In genomic region chr17:63955232-63955631, GRCh38 we compare ENCODE assay signal across 24 cellular contexts. TPM values are rescaled to one million over a fixed set of nuclear protein-coding genes. Genes with fewer than 3 reads are reported as not detected.
A peak's percentile ranks its signal among the peaks of the same experiment; 100 is the strongest.
DNase-seq lines count a peak whose midpoint lies in the region; ATAC-seq and TF ChIP-seq lines count a peak whose summit lies in the region.
"Had no signal": no experiment of that assay in that cellular context is flagged by ENCODE, and none has a peak within 500 bp of the region (broad histone marks: within the 10 kb centered on the region; RNA-seq: fewer than 3 reads in every experiment).

No MANE protein-coding gene starts in this region.

- H3K27me3 ChIP-seq in BLaER1 (no peaks in the 10 kb centered on the region), DOHH2 (ENCODE audit: control insufficient read depth, low read length) (peaks cover 3% of the 10 kb centered on the region; the same call in 1 of the 2 replicates), gastrocnemius medialis (no peaks in the 10 kb centered on the region)
- H3K27me3 ChIP-seq: breast epithelium, heart left ventricle, transverse colon had no signal

- TF ChIP-seq CTCF in DOHH2 (IDR thresholded peaks at IDR 0.05; ENCODE audit: low read depth, low read length, poor library complexity, severe bottlenecking) (no peak), OCI-LY7 (conservative IDR thresholded peaks at IDR 0.05; ENCODE audit: low read length) (no peak), gastrocnemius medialis (IDR thresholded peaks at IDR 0.05 in 4 of 5, conservative IDR thresholded peaks at IDR 0.05 in 1 of 5) (peak in 4 of 5 experiments; percentile 12 to 47 (median 34))

- CTCF ChIA-PET in OCI-LY7 (lab: Charles Lee; ENCODE audit: unreplicated experiment) = interaction anchor here (0.7 to 2.2 kb wide), 4 partner anchors 9 to 58 kb away, joined by 3 to 17 read pairs (median 6); partner anchors contain the start of gene GH1

- DNase-seq in OCI-LY7 (ENCODE audit: low spot score) = peak; percentile 45
- peak in 1 of 2 donors; percentile 69 for DNase-seq in gastrocnemius medialis
- DNase-seq in stimulated activated CD4-positive, alpha-beta T cell treated with anti-CD3 and anti-CD28 coated beads, Interleukin-4, amount 100 ng/mL, for 1 hour = no peak
- DNase-seq in activated CD8-positive, alpha-beta memory T cell treated with anti-CD3 and anti-CD28 coated beads for 24 hours = no peak
- no peak for DNase-seq in NCI-H526 treated with DMSO at 0.1 percent for 48 hours (lab: John Stamatoyannopoulos, UW)
- DNase-seq: effector CD4-positive, alpha-beta T cell; heart left ventricle; kidney; NCI-H1436 treated with DMSO at 0.1 percent for 48 hours; NCI-H2107; SHP77 treated with DMSO at 0.1 percent for 48 hours had no signal

- in situ Hi-C loops in gastrocnemius medialis (cut with MboI; ENCODE audit: low sequenced_read_pairs in 4 of 4) = no loop called here

- peak overlapping the region; percentile 91 for H3K4me2 ChIP-seq in BLaER1
- 0 out of 2 replicates have a peak overlapping the region, but pooled peaks have one; percentile 74 for H3K4me2 ChIP-seq in DOHH2 (ENCODE audit: low read length)
- peak overlapping the region; percentile 80 for H3K4me2 ChIP-seq in OCI-LY7 (ENCODE audit: low read length)

- no peak overlapping the region for H3K4me3 ChIP-seq in BLaER1
- H3K4me3 ChIP-seq in DOHH2 (ENCODE audit: low read length) = no peak overlapping the region
- peak overlapping the region; percentile 5 for H3K4me3 ChIP-seq in OCI-LY7 (ENCODE audit: low read depth, low read length, poor library complexity, severe bottlenecking)
- H3K4me3 ChIP-seq in gastrocnemius medialis = no peak overlapping the region
- H3K4me3 ChIP-seq: breast epithelium, HAP-1, heart left ventricle, skin epidermis, transverse colon had no signal

- POLR2A ChIA-PET in OCI-LY7 (lab: Charles Lee) = interaction anchor here (1.2 to 1.7 kb wide), 4 partner anchors 9 to 35 kb away, joined by 4 to 10 read pairs (median 6); partner anchors contain the start of gene CD79B

- H3K36me3 ChIP-seq in BLaER1 = no peaks in the 10 kb centered on the region
- H3K36me3 ChIP-seq in DOHH2 (ENCODE audit: control insufficient read depth, low read length) = no peaks in the 10 kb centered on the region
- H3K36me3 ChIP-seq in OCI-LY7 (ENCODE audit: insufficient read depth, low read length) = no peaks in the 10 kb centered on the region
- peaks cover 0 to 13% of the 10 kb centered on the region in 2 donors for H3K36me3 ChIP-seq in gastrocnemius medialis
- H3K36me3 ChIP-seq: breast epithelium, HAP-1, heart left ventricle, transverse colon had no signal

- H3K9me3 ChIP-seq in BLaER1 (no peaks in the 10 kb centered on the region), DOHH2 (ENCODE audit: control insufficient read depth, insufficient read depth, low read length) (no peaks in the 10 kb centered on the region), OCI-LY7 (ENCODE audit: low read length) (no peaks in the 10 kb centered on the region), gastrocnemius medialis (no peaks in the 10 kb centered on the region)
- H3K9me3 ChIP-seq: breast epithelium, HAP-1, heart left ventricle, transverse colon had no signal

- H3K27ac ChIP-seq in BLaER1 (peak overlapping the region; percentile 84; the same call in 1 of the 2 replicates), DOHH2 (ENCODE audit: low read depth, low read length) (no peak overlapping the region), OCI-LY7 (ENCODE audit: low read depth, low read length, poor library complexity, severe bottlenecking) (peak overlapping the region; percentile 89), gastrocnemius medialis (peak overlapping the region; percentile 96 to 100 (median 99))
- H3K27ac ChIP-seq: breast epithelium, heart left ventricle, skin epidermis, transverse colon had no signal

- H3K9me2 ChIP-seq in DOHH2 (replicated peaks; ENCODE audit: control insufficient read depth, low read length) (no peaks in the 10 kb centered on the region), OCI-LY7 (ENCODE audit: insufficient read depth, low read length) (no peaks in the 10 kb centered on the region)

- peaks cover 5% of the 10 kb centered on the region; the same call in 1 of the 2 replicates for H3F3A ChIP-seq in DOHH2 (ENCODE audit: control insufficient read depth, insufficient read depth)

- intact Hi-C loops in OCI-LY7 (cut with micrococcal nuclease; ENCODE audit: unreplicated experiment) = loop anchor here (2.0 kb wide), 2 partner anchors 36 to 178 kb away; no protein-coding TSS in a partner anchor
- intact Hi-C loops in gastrocnemius medialis (cut with DNase I; ENCODE audit: low total_unique reads) = no loop called here

- no TSS peak for BruUV-seq in OCI-LY7 (replicated peaks; lab: Mats Ljungman, UMichigan)

- no peak for ATAC-seq in gastrocnemius medialis

- TF ChIP-seq POLR2A in gastrocnemius medialis (IDR thresholded peaks at IDR 0.05) = no peak

- no peaks in the 10 kb centered on the region for H4K20me1 ChIP-seq in BLaER1
- H4K20me1 ChIP-seq in DOHH2 (ENCODE audit: control insufficient read depth, insufficient read depth, low read depth, low read length) = no peaks in the 10 kb centered on the region
- no peaks in the 10 kb centered on the region for H4K20me1 ChIP-seq in OCI-LY7 (ENCODE audit: insufficient read depth, low read length)

- no peaks in the 10 kb centered on the region for H3K79me2 ChIP-seq in DOHH2 (ENCODE audit: control insufficient read depth, low read length)
- no peaks in the 10 kb centered on the region for H3K79me2 ChIP-seq in OCI-LY7 (ENCODE audit: insufficient read depth, low read depth, low read length)

- peak overlapping the region; percentile 73; the same call in 1 of the 2 replicates for H3K9ac ChIP-seq in BLaER1

- peaks cover 71% of the 10 kb centered on the region for H3K4me1 ChIP-seq in BLaER1
- H3K4me1 ChIP-seq in DOHH2 (ENCODE audit: control insufficient read depth, low read length) = peaks cover 19% of the 10 kb centered on the region
- peaks cover 42% of the 10 kb centered on the region for H3K4me1 ChIP-seq in OCI-LY7 (ENCODE audit: insufficient read depth, low read length, poor library complexity, severe bottlenecking)
- H3K4me1 ChIP-seq in gastrocnemius medialis = peaks cover 62 to 81% of the 10 kb centered on the region in 2 donors
- H3K4me1 ChIP-seq: breast epithelium, HAP-1, transverse colon had no signal

- peak overlapping the region; percentile 64; the same call in 1 of the 2 replicates for H2AFZ ChIP-seq in OCI-LY7 (ENCODE audit: low read length)

RNA-seq across cellular contexts. Expression of gene SCN4A, which starts 17.5 kb away (rescaled TPM):
- 3.0 and 6.4 TPM in 2 replicates for total RNA-seq in OCI-LY7 (2014; rRNA removed; shearing (Covaris generic))
- total RNA-seq in OCI-LY7 (2022) (9.0 and 11.9 TPM in 2 replicates), gastrocnemius medialis (100 to 1,000 TPM in 1 of 4 donors, 10 to 100 TPM in 3; 45.3 to 107 (median 69.1) TPM)
- total RNA-seq: epithelial cell of proximal tubule, osteoblast had no signal

RNA-seq across cellular contexts. Expression of gene CD79B, which starts 23.1 kb away (rescaled TPM):
- total RNA-seq in OCI-LY7 (2014; rRNA removed; shearing (Covaris generic)) = 743 and 751 TPM in 2 replicates
- total RNA-seq in OCI-LY7 (2022) = 457 and 479 TPM in 2 replicates
- total RNA-seq in gastrocnemius medialis = 1 to 10 TPM; 2.2 to 5.1 (median 3.3) TPM
- total RNA-seq: epithelial cell of proximal tubule, NCI-H460 had no signal

RNA-seq across cellular contexts. Expression of gene GH1, which starts 36.6 kb away (rescaled TPM):
- total RNA-seq in OCI-LY7 (2014; rRNA removed; shearing (Covaris generic)) = 0.21 and 4.3 TPM in 2 replicates
- total RNA-seq in OCI-LY7 (2022) (0.96 TPM in 1 of 2 replicates, not detected in the other), gastrocnemius medialis (not detected)
- total RNA-seq: activated CD8-positive, alpha-beta memory T cell treated with anti-CD3 and anti-CD28 coated beads, Interleukin-2, amount 10 ng/mL, durations not matched to agents 7 days and 5 days; activated naive CD4-positive, alpha-beta T cell treated with anti-CD3 and anti-CD28 coated beads for 36 hours; breast epithelium; epithelial cell of proximal tubule; heart left ventricle; kidney; lower leg skin; natural killer cell treated with Interleukin-12 subunit alpha and Interleukin-12 subunit beta and Interleukin-15 and Interleukin-18, amount 100 ng/mL, for 72 hours; NCI-H460; osteoblast; transverse colon had no signal

RNA-seq across cellular contexts. Expression of gene PRR29, which starts 42.9 kb away (rescaled TPM):
- 0.16 TPM in 1 of 2 replicates, not detected in the other for total RNA-seq in OCI-LY7 (2014; rRNA removed; shearing (Covaris generic))
- 0.29 TPM in 1 of 2 replicates, not detected in the other for total RNA-seq in OCI-LY7 (2022)
- under 1 TPM in 1 of 4 donors, not detected in 3; 0.13 TPM for total RNA-seq in gastrocnemius medialis
- total RNA-seq: NCI-H460, transverse colon had no signal

RNA-seq across cellular contexts. Expression of gene CSHL1, which starts 44.2 kb away (rescaled TPM):
- not detected in 2 replicates for total RNA-seq in OCI-LY7 (2014; rRNA removed; shearing (Covaris generic))
- total RNA-seq in OCI-LY7 (2022) = not detected in 2 replicates
- total RNA-seq in gastrocnemius medialis = not detected
- total RNA-seq: activated CD8-positive, alpha-beta memory T cell treated with anti-CD3 and anti-CD28 coated beads, Interleukin-2, amount 10 ng/mL, durations not matched to agents 7 days and 5 days; activated naive CD4-positive, alpha-beta T cell treated with anti-CD3 and anti-CD28 coated beads for 36 hours; breast epithelium; epithelial cell of proximal tubule; heart left ventricle; kidney; lower leg skin; natural killer cell treated with Interleukin-12 subunit alpha and Interleukin-12 subunit beta and Interleukin-15 and Interleukin-18, amount 100 ng/mL, for 72 hours; NCI-H460; osteoblast; transverse colon had no signal

Comparison
In these comparisons a context has a peak if more than half of its experiments do, and no peak if none do; other contexts are left out.
1. CTCF ChIP-seq: peak in gastrocnemius medialis (4 of 5); none in DOHH2 (single experiment) and OCI-LY7 (single experiment).
2. RNA of gene CD79B, which starts 23.1 kb away (total RNA-seq): 457 to 751 TPM in OCI-LY7; 2.2 to 5.1 TPM in gastrocnemius medialis; every median in the first group is over 10 times any median in the second.
3. Peak in every context shown above with its lines, with median percentiles within 50 percentile points of each other: H3K4me2 ChIP-seq.